In genomic region chr7:36784991-36785940, GRCh38 we compare ENCODE assay signal across 8 cellular contexts.
DNase-seq lines count a peak whose midpoint lies in the region; ATAC-seq and TF ChIP-seq lines count a peak whose summit lies in the region.

No MANE protein-coding gene starts in this region.

- peak overlapping the region; percentile 71 for H3K4me2 ChIP-seq in BLaER1

- no peak for TF ChIP-seq CTCF in GM20000 (IDR thresholded peaks at IDR 0.05; ENCODE audit: extremely low read depth, missing control alignments)
- TF ChIP-seq CTCF in activated CD8-positive, alpha-beta T cell treated with anti-CD3 and anti-CD28 coated beads for 36 hours (IDR thresholded peaks at IDR 0.05) = no peak

- no peaks in the 10 kb centered on the region for H3K27me3 ChIP-seq in BLaER1

- peaks cover 8% of the 10 kb centered on the region for H3K36me3 Mint-ChIP-seq in activated CD8-positive, alpha-beta T cell treated with anti-CD3 and anti-CD28 coated beads for 36 hours (ENCODE audit: low read depth)

- H3K27ac Mint-ChIP-seq in activated CD8-positive, alpha-beta T cell treated with anti-CD3 and anti-CD28 coated beads for 36 hours = peak overlapping the region; percentile 80

- peaks cover 7% of the 10 kb centered on the region for H3K9me3 Mint-ChIP-seq in activated CD8-positive, alpha-beta T cell treated with anti-CD3 and anti-CD28 coated beads for 36 hours

- peaks cover 77% of the 10 kb centered on the region for H3K4me1 Mint-ChIP-seq in activated CD8-positive, alpha-beta T cell treated with anti-CD3 and anti-CD28 coated beads for 36 hours (ENCODE audit: low read depth)

- intact Hi-C loops in activated CD8-positive, alpha-beta T cell treated with anti-CD3 and anti-CD28 coated beads for 36 hours (cut with micrococcal nuclease) = loop anchor here (5.0 kb wide), 2 partner anchors 63 to 108 kb away; partner anchors contain the start of gene AOAH

- no peaks in the 10 kb centered on the region for H4K20me1 ChIP-seq in BLaER1

- POLR2A ChIA-PET in activated CD8-positive, alpha-beta T cell treated with anti-CD3 and anti-CD28 coated beads for 36 hours (lab: Charles Lee) = interaction anchor here (1.1 to 1.5 kb wide), 3 partner anchors 8 to 79 kb away, joined by 3 to 4 read pairs (median 3); no protein-coding TSS in a partner anchor

- DNase-seq in GM20000 (ENCODE audit: low spot score) (peak; percentile 45), foreskin melanocyte (peak; percentile 68), SW480 (ENCODE audit: low spot score) (no peak), SIG-M5 treated with dmso at 0.1 percent for 504 hours (lab: John Stamatoyannopoulos, UW; ENCODE audit: unreplicated experiment) (no peak)
- peak; percentile 73 for DNase-seq in activated CD8-positive, alpha-beta T cell treated with anti-CD3 and anti-CD28 coated beads for 36 hours
- peak; percentile 63 for DNase-seq in stimulated activated CD4-positive, alpha-beta T cell treated with anti-CD3 and anti-CD28 coated beads, Interleukin-4, amount 100 ng/mL, for 24 hours

- H3K4me1 ChIP-seq in BLaER1 = peaks cover 61% of the 10 kb centered on the region

- no peak overlapping the region for H3K4me3 ChIP-seq in BLaER1

- no peaks in the 10 kb centered on the region for H3K27me3 Mint-ChIP-seq in activated CD8-positive, alpha-beta T cell treated with anti-CD3 and anti-CD28 coated beads for 36 hours

- H3K36me3 ChIP-seq in BLaER1 = no peaks in the 10 kb centered on the region

- peak overlapping the region; percentile 14 for H3K4me3 Mint-ChIP-seq in activated CD8-positive, alpha-beta T cell treated with anti-CD3 and anti-CD28 coated beads for 36 hours

- H3K9me3 ChIP-seq in BLaER1 = no peaks in the 10 kb centered on the region

- no peak overlapping the region for H3K9ac ChIP-seq in BLaER1

- ATAC-seq in HG03565 (IDR thresholded peaks at IDR 0.05; ENCODE audit: unreplicated experiment) = peak; percentile 98
- ATAC-seq in activated CD8-positive, alpha-beta T cell treated with anti-CD3 and anti-CD28 coated beads for 36 hours = peak; percentile 86

- CTCF ChIA-PET in activated CD8-positive, alpha-beta T cell treated with anti-CD3 and anti-CD28 coated beads for 36 hours (lab: Charles Lee) = interaction anchor here (1.0 to 1.6 kb wide), 4 partner anchors 10 to 397 kb away, joined by 3 to 7 read pairs (median 4); no protein-coding TSS in a partner anchor

- no peak overlapping the region for H3K27ac ChIP-seq in BLaER1

Comparison
In these comparisons a context has a peak if more than half of its experiments do, and no peak if none do; other contexts are left out.
1. DNase-seq: peak in GM20000 (single experiment), activated CD8-positive, alpha-beta T cell treated with anti-CD3 and anti-CD28 coated beads for 36 hours (single experiment), foreskin melanocyte (single experiment) and stimulated activated CD4-positive, alpha-beta T cell treated with anti-CD3 and anti-CD28 coated beads, Interleukin-4, amount 100 ng/mL, for 24 hours (single experiment); none in SW480 (single experiment) and SIG-M5 treated with dmso at 0.1 percent for 504 hours (single experiment).